Comparison of ENCODE assay signal across 9 cellular contexts in genomic region chr2:240565267-240566202, GRCh38. TPM values are rescaled to one million over a fixed set of nuclear protein-coding genes. Genes with fewer than 3 reads are reported as not detected.
A peak's percentile ranks its signal among the peaks of the same experiment; 100 is the strongest.
DNase-seq lines count a peak whose midpoint lies in the region; ATAC-seq and TF ChIP-seq lines count a peak whose summit lies in the region.
"Had no signal": no experiment of that assay in that cellular context is flagged by ENCODE, and none has a peak within 500 bp of the region (broad histone marks: within the 10 kb centered on the region; RNA-seq: fewer than 3 reads in every experiment).

No MANE protein-coding gene starts in this region.

- intact Hi-C loops in activated CD4-positive, alpha-beta T cell treated with anti-CD3 and anti-CD28 coated beads for 36 hours (cut with DNase I, micrococcal nuclease), result loop anchor here (1.0 to 10.0 kb wide), 18 partner anchors 21 to 1319 kb away; partner anchors contain the start of genes CAPN10 (in 2 of the 2), FARP2 (in 2 of the 2), D2HGDH (in 1 of the 2) and DTYMK (in 1 of the 2)
- intact Hi-C loops in dendritic cell treated with granulocyte-macrophage colony-stimulating factor and Interleukin-4, amounts not matched to agents 40 ng/mL and 50 ng/mL, for 4 days (cut with micrococcal nuclease), result loop anchor here (2.0 to 10.0 kb wide), 3 partner anchors 19 to 1049 kb away; partner anchors contain the start of gene GPR35

- POLR2A ChIA-PET in activated CD4-positive, alpha-beta T cell treated with anti-CD3 and anti-CD28 coated beads for 36 hours (lab: Charles Lee), result interaction anchor here (0.6 to 3.4 kb wide), 8 partner anchors 11 to 1400 kb away, joined by 3 to 34 read pairs (median 3); partner anchors contain the start of gene CAPN10

- TF ChIP-seq POLR2A in GM10847 (IDR thresholded peaks at IDR 0.05; ENCODE audit: extremely low read depth, insufficient read length), result peak; percentile 57

- peaks cover 59% of the 10 kb centered on the region for H3K4me1 Mint-ChIP-seq in activated CD4-positive, alpha-beta T cell treated with anti-CD3 and anti-CD28 coated beads for 36 hours
- H3K4me1 Mint-ChIP-seq in dendritic cell treated with granulocyte-macrophage colony-stimulating factor and Interleukin-4, amounts not matched to agents 40 ng/mL and 50 ng/mL, for 4 days (ENCODE audit: low read depth), result peaks cover 80% of the 10 kb centered on the region

- CTCF ChIA-PET in activated CD4-positive, alpha-beta T cell treated with anti-CD3 and anti-CD28 coated beads for 36 hours (lab: Charles Lee), result interaction anchor here (0.6 to 4.4 kb wide), 12 partner anchors 9 to 653 kb away, joined by 3 to 61 read pairs (median 4); partner anchors contain the start of gene CAPN10

- peak; percentile 38 for DNase-seq in HCEC 1CT
- DNase-seq in NCI-H146 (lab: John Stamatoyannopoulos, UW), result peak; percentile 63
- peak; percentile 95 for DNase-seq in activated CD4-positive, alpha-beta T cell treated with anti-CD3 and anti-CD28 coated beads for 36 hours
- peak; percentile 3 for DNase-seq in midbrain (lab: John Stamatoyannopoulos, UW)
- DNase-seq in stimulated activated CD8-positive, alpha-beta memory T cell treated with anti-CD3 and anti-CD28 coated beads, Interleukin-7, amount 100 ng/mL, for 1 hour (ENCODE audit: low read depth in 2 of 2), result peak; percentile 79 to 82

- peak overlapping the region; percentile 87 for H3K4me3 Mint-ChIP-seq in activated CD4-positive, alpha-beta T cell treated with anti-CD3 and anti-CD28 coated beads for 36 hours
- H3K4me3 Mint-ChIP-seq in dendritic cell treated with granulocyte-macrophage colony-stimulating factor and Interleukin-4, amounts not matched to agents 40 ng/mL and 50 ng/mL, for 4 days, result peak overlapping the region; percentile 82

- no peaks in the 10 kb centered on the region for H3K9me3 Mint-ChIP-seq in activated CD4-positive, alpha-beta T cell treated with anti-CD3 and anti-CD28 coated beads for 36 hours (ENCODE audit: low read depth)
- no peaks in the 10 kb centered on the region for H3K9me3 Mint-ChIP-seq in dendritic cell treated with granulocyte-macrophage colony-stimulating factor and Interleukin-4, amounts not matched to agents 40 ng/mL and 50 ng/mL, for 4 days
- H3K9me3 Mint-ChIP-seq: nephron had no signal

- H3K27ac Mint-ChIP-seq in activated CD4-positive, alpha-beta T cell treated with anti-CD3 and anti-CD28 coated beads for 36 hours, result peak overlapping the region; percentile 98
- peak overlapping the region; percentile 88 for H3K27ac Mint-ChIP-seq in dendritic cell treated with granulocyte-macrophage colony-stimulating factor and Interleukin-4, amounts not matched to agents 40 ng/mL and 50 ng/mL, for 4 days

- ATAC-seq in activated CD4-positive, alpha-beta T cell treated with anti-CD3 and anti-CD28 coated beads for 36 hours, result peak; percentile 48
- ATAC-seq in GM18870 (IDR thresholded peaks at IDR 0.05; ENCODE audit: unreplicated experiment), result no peak

- peaks cover 33% of the 10 kb centered on the region for H3K36me3 Mint-ChIP-seq in activated CD4-positive, alpha-beta T cell treated with anti-CD3 and anti-CD28 coated beads for 36 hours (ENCODE audit: low read depth)
- H3K36me3 Mint-ChIP-seq in dendritic cell treated with granulocyte-macrophage colony-stimulating factor and Interleukin-4, amounts not matched to agents 40 ng/mL and 50 ng/mL, for 4 days (ENCODE audit: low read depth), result peaks cover 51% of the 10 kb centered on the region

- no peaks in the 10 kb centered on the region for H3K27me3 Mint-ChIP-seq in activated CD4-positive, alpha-beta T cell treated with anti-CD3 and anti-CD28 coated beads for 36 hours
- H3K27me3 Mint-ChIP-seq in dendritic cell treated with granulocyte-macrophage colony-stimulating factor and Interleukin-4, amounts not matched to agents 40 ng/mL and 50 ng/mL, for 4 days, result no peaks in the 10 kb centered on the region

RNA-seq across cellular contexts. Expression of gene RNPEPL1, which starts 2.7 kb away (rescaled TPM):
- total RNA-seq in activated CD4-positive, alpha-beta T cell treated with anti-CD3 and anti-CD28 coated beads for 36 hours, result 10 to 100 TPM; 35.7 to 43.8 TPM

RNA-seq across cellular contexts. Expression of gene DUSP28, which starts 5.4 kb away (rescaled TPM):
- 1 to 10 TPM; 3.3 to 5.0 TPM for total RNA-seq in activated CD4-positive, alpha-beta T cell treated with anti-CD3 and anti-CD28 coated beads for 36 hours

RNA-seq across cellular contexts. Expression of gene ANKMY1, which starts 7.7 kb away (rescaled TPM):
- total RNA-seq in activated CD4-positive, alpha-beta T cell treated with anti-CD3 and anti-CD28 coated beads for 36 hours, result 10 to 100 TPM; 20.7 to 24.0 TPM

RNA-seq across cellular contexts. Expression of gene CAPN10, which starts 21.0 kb away (rescaled TPM):
- 10 to 100 TPM; 22.1 to 30.2 TPM for total RNA-seq in activated CD4-positive, alpha-beta T cell treated with anti-CD3 and anti-CD28 coated beads for 36 hours

RNA-seq across cellular contexts. Expression of gene GPR35, which starts 59.7 kb away (rescaled TPM):
- 1 to 10 TPM; 3.6 to 4.1 TPM for total RNA-seq in activated CD4-positive, alpha-beta T cell treated with anti-CD3 and anti-CD28 coated beads for 36 hours

Comparison
In these comparisons a context has a peak if more than half of its experiments do, and no peak if none do; other contexts are left out.
1. DNase-seq: peak in every context shown above with its lines; median percentile 95 in activated CD4-positive, alpha-beta T cell treated with anti-CD3 and anti-CD28 coated beads for 36 hours; 80 in stimulated activated CD8-positive, alpha-beta memory T cell treated with anti-CD3 and anti-CD28 coated beads, Interleukin-7, amount 100 ng/mL, for 1 hour; 63 in NCI-H146; 38 in HCEC 1CT; 3 in midbrain.